ENCODE assay signal across 11 cellular contexts in genomic region chr15:65044724-65045481, GRCh38. TPM values are rescaled to one million over a fixed set of nuclear protein-coding genes. Genes with fewer than 3 reads are reported as not detected.
DNase-seq lines count a peak whose midpoint lies in the region; ATAC-seq, FAIRE-seq and TF ChIP-seq lines count a peak whose summit lies in the region.
"Had no signal": no experiment of that assay in that cellular context is flagged by ENCODE, and none has a peak within 500 bp of the region (broad histone marks: within the 10 kb centered on the region; RNA-seq: fewer than 3 reads in every experiment).

SLC51B (plus strand) TSS chr15:65045387; CDS start chr15:65050005, 4,618 bp downstream.

- H3K9me3 ChIP-seq in lung (ENCODE audit: control insufficient read depth in 2 of 2, insufficient read depth in 1 of 2, low read length in 1 of 2) (no peaks in the 10 kb centered on the region), esophagus muscularis mucosa (no peaks in the 10 kb centered on the region)

- H3K36me3 Mint-ChIP-seq in CD14-positive monocyte: no peaks in the 10 kb centered on the region

- TF ChIP-seq POLR2A in esophagus muscularis mucosa (IDR thresholded peaks at IDR 0.05; ENCODE audit: low read depth) (no peak), GM12891 (IDR thresholded peaks at IDR 0.05; ENCODE audit: low read depth, low read length) (no peak)

- peaks cover 0 to 1% (median 0%) of the 10 kb centered on the region in 7 donors for H3K9me3 Mint-ChIP-seq in CD14-positive monocyte

- intact Hi-C loops in Right ventricle myocardium superior (cut with DNase I) (no loop called here), cardiac septum (cut with DNase I) (no loop called here), CD14-positive monocyte (cut with micrococcal nuclease) (no loop called here), esophagus muscularis mucosa (cut with DNase I) (no loop called here)

- TF ChIP-seq CTCF in epithelial cell of esophagus (IDR thresholded peaks at IDR 0.05; ENCODE audit: insufficient read depth, low read depth, low read length, missing control alignments) (no peak), lung (IDR thresholded peaks at IDR 0.05; ENCODE audit: control extremely low read depth, extremely low read depth) (no peak), CD14-positive monocyte (IDR thresholded peaks at IDR 0.05) (no peak), esophagus muscularis mucosa (IDR thresholded peaks at IDR 0.05) (no peak)

- H3K36me3 ChIP-seq in lung (ENCODE audit: control insufficient read depth in 2 of 2, insufficient read depth in 2 of 2, low read length in 2 of 2) (no peaks in the 10 kb centered on the region), esophagus muscularis mucosa (peaks cover 0 to 4% (median 0%) of the 10 kb centered on the region in 4 donors)

- H3K4me1 Mint-ChIP-seq in CD14-positive monocyte: peaks cover 10% of the 10 kb centered on the region

- 58 to 83% methylated on average over 7 of the region's 7 CpGs for WGBS in lung, 2 donors
- WGBS in esophagus muscularis mucosa: 89% methylated on average over 6 of the region's 7 CpGs

- DNase-seq in Right ventricle myocardium superior (peak; percentile 75), cardiac septum (ENCODE audit: low spot score) (no peak), epithelial cell of esophagus (ENCODE audit: low read depth) (peak; percentile 18), lung (ENCODE audit: low spot score) (peak; percentile 60), CD14-positive monocyte (ENCODE audit: low spot score) (no peak), esophagus muscularis mucosa (ENCODE audit: extremely low spot score) (no peak), GM12891 (ENCODE audit: insufficient read length, low spot score) (no peak), activated T-cell treated with anti-CD3 and anti-CD28 coated beads for 4 hours (no peak)
- DNase-seq: anterior cingulate cortex had no signal

- H3K27me3 ChIP-seq in lung (ENCODE audit: control insufficient read depth, insufficient read depth) (no peaks in the 10 kb centered on the region), esophagus muscularis mucosa (no peaks in the 10 kb centered on the region)

- TF ChIP-seq EP300 in esophagus muscularis mucosa (IDR thresholded peaks at IDR 0.05): no peak

- H3K4me1 ChIP-seq in lung (ENCODE audit: control insufficient read depth in 2 of 2, insufficient read depth in 2 of 2, low read length in 2 of 2) (peaks cover 4 to 7% of the 10 kb centered on the region in 2 donors), esophagus muscularis mucosa (peaks cover 15 to 44% (median 35%) of the 10 kb centered on the region in 4 donors)

- FAIRE-seq in GM12891 (lab: Jason Lieb, UNC): no peak
- FAIRE-seq: H1 had no signal

- H3K4me3 Mint-ChIP-seq in CD14-positive monocyte: no peak within 1 kb of the TSS

- H3K4me3 ChIP-seq in epithelial cell of esophagus (ENCODE audit: low read length) (no peak within 1 kb of the TSS), lung (no peak within 1 kb of the TSS), esophagus muscularis mucosa (no peak within 1 kb of the TSS)

- peak within 1 kb of the TSS in 1 of 2 donors; percentile 20 for H3K27ac ChIP-seq in lung (ENCODE audit: low read depth in 1 of 2, low read length in 1 of 2)
- peak within 1 kb of the TSS in 2 of 4 donors; percentile 8 to 36 for H3K27ac ChIP-seq in esophagus muscularis mucosa (replicated peaks in 1 of 4)

- peaks cover 2 to 10% (median 5%) of the 10 kb centered on the region in 3 donors for H3K27me3 Mint-ChIP-seq in CD14-positive monocyte (ENCODE audit: low read depth in 3 of 3)

- ATAC-seq in Right ventricle myocardium superior (ENCODE audit: poor library complexity): peak; percentile 75
- ATAC-seq in lung (ENCODE audit: insufficient read depth, low FRiP score): peak; percentile 73

- H3K27ac Mint-ChIP-seq in CD14-positive monocyte: no peak within 1 kb of the TSS

TF ChIP-seq in GM12891, 5 proteins besides CTCF, POLR2A, EP300 and RAD21:
- TF ChIP-seq POU2F2 (IDR thresholded peaks at IDR 0.05; ENCODE audit: low read depth, low read length) (no peak), PAX5 (IDR thresholded peaks at IDR 0.05; ENCODE audit: insufficient read depth, low read length, severe bottlenecking) (no peak), POLR2AphosphoS5 (IDR thresholded peaks at IDR 0.05; ENCODE audit: low read depth, low read length) (no peak), TAF1 (IDR thresholded peaks at IDR 0.05; ENCODE audit: low read depth, low read length) (no peak), SPI1 (IDR thresholded peaks at IDR 0.05; ENCODE audit: low read depth, low read length) (no peak)

RNA-seq across cellular contexts. Expression of gene SLC51B, which starts in this region (rescaled TPM):
- not detected for total RNA-seq in Right ventricle myocardium superior
- total RNA-seq in cardiac septum: not detected
- total RNA-seq in lung: 1 to 10 TPM in 1 of 2 donors, under 1 TPM in 1; 0.85 to 3.0 TPM
- 1 to 10 TPM in 1 of 2 donors, under 1 TPM in 1; 0.98 to 7.3 TPM for polyA plus RNA-seq in lung
- polyA plus RNA-seq in CD14-positive monocyte: not detected
- not detected for total RNA-seq in esophagus muscularis mucosa
- polyA plus RNA-seq in GM12891 (2012; ENCODE audit: low read depth, missing spikeins): not detected
- total RNA-seq: H1, OCI-LY7 had no signal
- polyA plus RNA-seq: H1 had no signal

Comparison
In these comparisons a context has a peak if more than half of its experiments do, and no peak if none do; other contexts are left out.
1. Peak in DNase-seq and ATAC-seq in Right ventricle myocardium superior; RNA of the gene not detected or under 1 TPM.
2. DNase-seq: peak in epithelial cell of esophagus (single experiment) and lung (single experiment); none in cardiac septum (single experiment), CD14-positive monocyte (single experiment), esophagus muscularis mucosa (single experiment), GM12891 (single experiment) and activated T-cell treated with anti-CD3 and anti-CD28 coated beads for 4 hours (single experiment).